Comparison of ENCODE assay signal across 20 cellular contexts in the genomic region with DNA sequence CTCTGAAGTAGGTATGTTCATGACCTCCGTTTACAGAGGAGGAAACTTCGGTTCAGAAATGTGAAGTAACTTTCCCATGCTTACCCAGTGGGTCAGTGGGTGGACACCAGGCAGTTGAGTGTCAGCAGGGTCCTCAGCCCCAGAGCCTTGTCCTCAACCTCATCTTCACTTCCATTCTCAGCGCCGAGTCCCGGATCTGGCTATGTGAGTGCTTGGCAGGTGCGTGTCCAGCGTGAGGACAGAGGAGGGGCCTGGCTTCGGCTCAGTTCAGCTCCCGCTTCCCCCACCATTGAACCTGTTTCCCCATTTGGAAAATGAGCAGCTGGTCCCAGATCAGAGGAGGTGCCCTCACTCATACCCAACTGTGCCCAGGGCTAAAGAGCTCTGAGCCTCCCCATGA.
A peak's percentile ranks its signal among the peaks of the same experiment; 100 is the strongest.
DNase-seq lines count a peak whose midpoint lies in the region; ATAC-seq, FAIRE-seq and TF ChIP-seq lines count a peak whose summit lies in the region.
"Had no signal": no experiment of that assay in that cellular context is flagged by ENCODE, and none has a peak within 500 bp of the region (broad histone marks: within the 10 kb centered on the region; RNA-seq: fewer than 3 reads in every experiment).

No MANE protein-coding gene starts in this region.

- no peaks in the 10 kb centered on the region for H3K79me2 ChIP-seq in HepG2 (ENCODE audit: insufficient read depth, low read length)

- intact Hi-C loops in HepG2 (cut with micrococcal nuclease; ENCODE audit: unreplicated experiment) (no loop called here), right lobe of liver (cut with DNase I) (no loop called here), gastrocnemius medialis (cut with DNase I; ENCODE audit: low total_unique reads) (no loop called here)
- intact Hi-C loops in dendritic cell treated with granulocyte-macrophage colony-stimulating factor and Interleukin-4, amounts not matched to agents 40 ng/mL and 50 ng/mL, for 4 days (cut with micrococcal nuclease): no loop called here

- TF ChIP-seq CTCF in HepG2 (CRISPR knock-in tag; IDR thresholded peaks at IDR 0.05) (no peak), right lobe of liver (IDR thresholded peaks at IDR 0.05) (no peak), nephron (IDR thresholded peaks at IDR 0.05; ENCODE audit: unreplicated experiment in 3 of 3) (no peak), gastrocnemius medialis (IDR thresholded peaks at IDR 0.05 in 4 of 5, conservative IDR thresholded peaks at IDR 0.05 in 1 of 5) (no peak), nephron progenitor cell (IDR thresholded peaks at IDR 0.05) (no peak)

- no peaks in the 10 kb centered on the region for H4K20me1 ChIP-seq in HepG2 (ENCODE audit: insufficient read depth, low read length)

- H3K36me3 Mint-ChIP-seq in dendritic cell treated with granulocyte-macrophage colony-stimulating factor and Interleukin-4, amounts not matched to agents 40 ng/mL and 50 ng/mL, for 4 days (ENCODE audit: low read depth): no peaks in the 10 kb centered on the region
- no peaks in the 10 kb centered on the region for H3K36me3 Mint-ChIP-seq in nephron (ENCODE audit: low read depth)
- no peaks in the 10 kb centered on the region for H3K36me3 Mint-ChIP-seq in nephron progenitor cell (ENCODE audit: low read depth)
- H3K36me3 Mint-ChIP-seq: CD4-positive, alpha-beta memory T cell had no signal

- BruUV-seq in HepG2 (replicated peaks; lab: Mats Ljungman, UMichigan): no TSS peak

- no peak overlapping the region for H3K9ac ChIP-seq in HepG2 (ENCODE audit: insufficient read depth, low read depth, low read length)
- H3K9ac ChIP-seq: GM23248 had no signal

- no peak overlapping the region; the same call in 1 of the 2 replicates for H3K4me2 ChIP-seq in HepG2 (ENCODE audit: low read depth, low read length)

- H3K9me3 Mint-ChIP-seq in dendritic cell treated with granulocyte-macrophage colony-stimulating factor and Interleukin-4, amounts not matched to agents 40 ng/mL and 50 ng/mL, for 4 days: no peaks in the 10 kb centered on the region
- H3K9me3 Mint-ChIP-seq in nephron (no peaks in the 10 kb centered on the region), nephron progenitor cell (no peaks in the 10 kb centered on the region)
- H3K9me3 Mint-ChIP-seq: CD4-positive, alpha-beta memory T cell had no signal

- no peak for DNase-seq in HepG2 (ENCODE audit: low spot score)
- DNase-seq in right lobe of liver: no peak
- no peak for DNase-seq in gastrocnemius medialis
- no peak for DNase-seq in NCI-H1092 treated with DMSO at 0.1 percent for 48 hours (lab: John Stamatoyannopoulos, UW)
- DNase-seq in nephron progenitor cell: no peak
- DNase-seq: C1 segment of cervical spinal cord; Calu3; CD4-positive, alpha-beta memory T cell; COR-L47; DMS53; DMS79 treated with DMSO at 0.1 percent for 48 hours; GF-D8; GM23248; H7 had no signal

- H3K4me3 ChIP-seq in HepG2 (replicated peaks in 1 of 3; ENCODE audit: insufficient read depth in 1 of 3, low read depth in 2 of 3, low read length in 3 of 3) (no peak overlapping the region), right lobe of liver (no peak overlapping the region), gastrocnemius medialis (no peak overlapping the region)
- H3K4me3 ChIP-seq: GM23248 had no signal

- POLR2A ChIA-PET in HepG2 (lab: Yijun Ruan, JAX): no interaction called here

- H3K27me3 Mint-ChIP-seq in dendritic cell treated with granulocyte-macrophage colony-stimulating factor and Interleukin-4, amounts not matched to agents 40 ng/mL and 50 ng/mL, for 4 days: peaks cover 38% of the 10 kb centered on the region
- H3K27me3 Mint-ChIP-seq in nephron (ENCODE audit: low read depth): peaks cover 6% of the 10 kb centered on the region
- peaks cover 13% of the 10 kb centered on the region for H3K27me3 Mint-ChIP-seq in nephron progenitor cell (ENCODE audit: low read depth, poor library complexity)

- peak; percentile 72 for FAIRE-seq in HepG2 (lab: Jason Lieb, UNC)
- FAIRE-seq: GM12891, GM18507, H1 had no signal

- peaks cover 0 to 17% of the 10 kb centered on the region in 2 experiments; a peak in 2 of 5 replicates for H3K27me3 ChIP-seq in HepG2 (ENCODE audit: control insufficient read depth in 1 of 2, insufficient read depth in 2 of 2, low read length in 2 of 2)
- H3K27me3 ChIP-seq in right lobe of liver: no peaks in the 10 kb centered on the region
- no peaks in the 10 kb centered on the region for H3K27me3 ChIP-seq in gastrocnemius medialis

- H3K4me3 Mint-ChIP-seq in dendritic cell treated with granulocyte-macrophage colony-stimulating factor and Interleukin-4, amounts not matched to agents 40 ng/mL and 50 ng/mL, for 4 days: no peak overlapping the region
- H3K4me3 Mint-ChIP-seq in nephron: no peak overlapping the region
- no peak overlapping the region for H3K4me3 Mint-ChIP-seq in nephron progenitor cell
- H3K4me3 Mint-ChIP-seq: CD4-positive, alpha-beta memory T cell had no signal

- in situ Hi-C loops in HepG2 (cut with HindIII; ENCODE audit: extremely low pct_ligation_motif_present, low pct_unique_long_range_greater_than_20kb) (no loop called here), gastrocnemius medialis (cut with MboI; ENCODE audit: low sequenced_read_pairs in 4 of 4) (no loop called here)

- no peak for TF ChIP-seq RAD21 in HepG2 (CRISPR knock-in tag; IDR thresholded peaks at IDR 0.05)

- TF ChIP-seq EP300 in HepG2 (IDR thresholded peaks at IDR 0.05; ENCODE audit: low read depth in 2 of 2, low read length in 2 of 2): no peak
- no peak for TF ChIP-seq EP300 in HepG2 (CRISPR knock-in tag; IDR thresholded peaks at IDR 0.05; ENCODE audit: borderline replicate concordance)

- H3K27ac ChIP-seq in HepG2 (ENCODE audit: extremely low read length, insufficient read depth, low read length): no peak overlapping the region
- no peak overlapping the region for H3K27ac ChIP-seq in right lobe of liver
- peak overlapping the region; percentile 13 to 54 (median 46) for H3K27ac ChIP-seq in gastrocnemius medialis
- H3K27ac ChIP-seq: GM23248 had no signal

- ATAC-seq in HepG2 (no peak), right lobe of liver (no peak), gastrocnemius medialis (no peak)
- ATAC-seq: HCT116 had no signal

- TF ChIP-seq POLR2A in HepG2 (IDR thresholded peaks at IDR 0.05; ENCODE audit: insufficient read depth in 1 of 2, low read depth in 2 of 2, low read length in 2 of 2) (no peak), right lobe of liver (IDR thresholded peaks at IDR 0.05) (no peak), gastrocnemius medialis (IDR thresholded peaks at IDR 0.05) (no peak)

- no peaks in the 10 kb centered on the region for H3K9me3 ChIP-seq in HepG2 (ENCODE audit: low read length)
- no peaks in the 10 kb centered on the region for H3K9me3 ChIP-seq in right lobe of liver
- no peaks in the 10 kb centered on the region for H3K9me3 ChIP-seq in gastrocnemius medialis

- WGBS in HepG2 (ENCODE audit: low lambda C conversion rate): 88% methylated on average over 9 of the region's 9 CpGs
- 94% methylated on average over 7 of the region's 9 CpGs for WGBS in right lobe of liver (ENCODE audit: insufficient coverage, low coverage, low lambda C conversion rate, missing lambda C conversion rate)

- H2AFZ ChIP-seq in HepG2 (ENCODE audit: low read length): no peak overlapping the region
- H2AFZ ChIP-seq: GM23248 had no signal

- no peaks in the 10 kb centered on the region for H3K36me3 ChIP-seq in HepG2 (replicated peaks in 1 of 2; ENCODE audit: control insufficient read depth in 1 of 2, insufficient read depth in 2 of 2, low read length in 2 of 2)
- H3K36me3 ChIP-seq in right lobe of liver: no peaks in the 10 kb centered on the region
- no peaks in the 10 kb centered on the region for H3K36me3 ChIP-seq in gastrocnemius medialis

- CTCF ChIA-PET in HepG2 (lab: Yijun Ruan, JAX; ENCODE audit: low intra/inter-chr PET ratio, low total read pairs): no interaction called here

- H3K4me1 ChIP-seq in HepG2 (ENCODE audit: insufficient read depth, low read length) (peaks cover 54% of the 10 kb centered on the region), right lobe of liver (no peaks in the 10 kb centered on the region), gastrocnemius medialis (peaks cover 8 to 16% of the 10 kb centered on the region in 2 donors)

- peaks cover 10% of the 10 kb centered on the region for H3K4me1 Mint-ChIP-seq in dendritic cell treated with granulocyte-macrophage colony-stimulating factor and Interleukin-4, amounts not matched to agents 40 ng/mL and 50 ng/mL, for 4 days (ENCODE audit: low read depth)
- peaks cover 57% of the 10 kb centered on the region for H3K4me1 Mint-ChIP-seq in nephron
- peaks cover 28% of the 10 kb centered on the region for H3K4me1 Mint-ChIP-seq in nephron progenitor cell

- H3K27ac Mint-ChIP-seq in dendritic cell treated with granulocyte-macrophage colony-stimulating factor and Interleukin-4, amounts not matched to agents 40 ng/mL and 50 ng/mL, for 4 days: peak overlapping the region; percentile 26
- peak overlapping the region; percentile 50 to 86 (median 78) for H3K27ac Mint-ChIP-seq in nephron
- H3K27ac Mint-ChIP-seq in nephron progenitor cell: no peak overlapping the region

TF ChIP-seq in HepG2, 621 proteins besides CTCF, POLR2A, EP300 and RAD21 (continues in another document):
- TF ChIP-seq FOXO4 (CRISPR knock-in tag; conservative IDR thresholded peaks at IDR 0.05) (no peak), MYNN (CRISPR knock-in tag; IDR thresholded peaks at IDR 0.05; ENCODE audit: low read depth) (no peak), ZSCAN21 (CRISPR knock-in tag; IDR thresholded peaks at IDR 0.05; ENCODE audit: borderline replicate concordance) (no peak), ERF (CRISPR knock-in tag; IDR thresholded peaks at IDR 0.05) (no peak)
- TF ChIP-seq, protein P1, sequence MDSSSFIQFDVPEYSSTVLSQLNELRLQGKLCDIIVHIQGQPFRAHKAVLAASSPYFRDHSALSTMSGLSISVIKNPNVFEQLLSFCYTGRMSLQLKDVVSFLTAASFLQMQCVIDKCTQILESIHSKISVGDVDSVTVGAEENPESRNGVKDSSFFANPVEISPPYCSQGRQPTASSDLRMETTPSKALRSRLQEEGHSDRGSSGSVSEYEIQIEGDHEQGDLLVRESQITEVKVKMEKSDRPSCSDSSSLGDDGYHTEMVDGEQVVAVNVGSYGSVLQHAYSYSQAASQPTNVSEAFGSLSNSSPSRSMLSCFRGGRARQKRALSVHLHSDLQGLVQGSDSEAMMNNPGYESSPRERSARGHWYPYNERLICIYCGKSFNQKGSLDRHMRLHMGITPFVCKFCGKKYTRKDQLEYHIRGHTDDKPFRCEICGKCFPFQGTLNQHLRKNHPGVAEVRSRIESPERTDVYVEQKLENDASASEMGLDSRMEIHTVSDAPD (CRISPR knock-in tag; IDR thresholded peaks at IDR 0.05): no peak

Comparison
In these comparisons a context has a peak if more than half of its experiments do, and no peak if none do; other contexts are left out.
1. H3K27ac ChIP-seq: peak in gastrocnemius medialis (4 of 4); none in HepG2 (single experiment) and right lobe of liver (0 of 3).